Comparison of ENCODE assay signal across 8 cellular contexts in the genomic region with DNA sequence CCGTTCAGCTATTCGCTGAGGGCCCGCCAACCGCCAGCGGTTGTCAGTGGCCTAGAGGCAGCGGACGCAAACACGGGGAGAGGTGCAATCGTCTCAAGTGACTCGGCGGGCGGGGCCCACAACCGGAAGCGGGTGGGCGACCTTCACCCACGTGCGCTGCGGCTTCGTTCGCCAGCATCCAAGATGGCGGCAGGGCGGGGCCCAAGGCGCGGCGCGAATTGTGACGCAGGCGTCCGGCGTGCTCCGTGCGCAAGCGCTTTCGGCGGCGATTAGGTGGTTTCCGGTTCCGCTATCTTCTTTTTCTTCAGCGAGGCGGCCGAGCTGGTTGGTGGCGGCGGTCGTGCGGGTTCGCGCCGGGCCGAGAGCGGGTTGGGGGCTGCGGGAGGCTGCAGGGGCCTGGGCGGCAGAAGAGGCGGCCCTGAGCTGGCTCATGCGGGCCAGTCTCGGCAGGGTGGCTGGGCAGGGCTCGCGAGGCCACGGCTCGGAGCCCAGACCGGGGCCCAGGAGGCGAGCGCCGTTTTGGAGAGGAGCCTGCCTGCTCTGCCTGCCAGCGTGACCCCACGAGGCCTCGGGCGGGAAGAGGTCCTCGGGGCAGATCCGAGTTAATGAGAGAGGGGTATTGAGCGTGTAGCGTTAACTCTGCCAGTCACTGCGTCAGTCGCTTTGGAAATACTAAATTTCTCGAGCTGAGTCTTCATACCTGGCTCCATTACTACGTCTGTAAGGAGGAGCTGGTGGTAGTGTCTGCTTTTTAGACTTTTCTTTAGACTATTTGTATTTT. TPM values are rescaled to one million over a fixed set of nuclear protein-coding genes. Genes with fewer than 3 reads are reported as not detected.
A peak's percentile ranks its signal among the peaks of the same experiment; 100 is the strongest.
DNase-seq lines count a peak whose midpoint lies in the region; ATAC-seq and TF ChIP-seq lines count a peak whose summit lies in the region.

A gene (plus strand): TSS at position 294 of the 781 bp plus-strand sequence. CDS start 1,444 bp downstream, outside the sequence.

- H3K4me2 ChIP-seq in trophoblast cell (ENCODE audit: low read length): peak within 1 kb of the TSS; percentile 80

- H3K79me2 ChIP-seq in trophoblast cell (ENCODE audit: control insufficient read depth, insufficient read depth, low read length, poor library complexity): peaks cover 12% of the 10 kb centered on the region

- H3K79me1 ChIP-seq in trophoblast cell (ENCODE audit: low read length): peaks cover 3% of the 10 kb centered on the region

- no peaks in the 10 kb centered on the region for H3K27me3 ChIP-seq in trophoblast cell (ENCODE audit: insufficient read depth, low read length)
- no peaks in the 10 kb centered on the region for H3K27me3 ChIP-seq in transverse colon

- H3K9me3 ChIP-seq in trophoblast cell (ENCODE audit: insufficient read depth, low read depth, low read length): peaks cover 1% of the 10 kb centered on the region
- no peaks in the 10 kb centered on the region for H3K9me3 ChIP-seq in transverse colon

- H2BK120ac ChIP-seq in trophoblast cell (ENCODE audit: insufficient read depth, low read length, poor library complexity): peak within 1 kb of the TSS; percentile 59

- H2BK5ac ChIP-seq in trophoblast cell (ENCODE audit: low read depth, low read length, poor library complexity): peak within 1 kb of the TSS; percentile 78

- no peaks in the 10 kb centered on the region for H3K9me3 Mint-ChIP-seq in activated naive CD8-positive, alpha-beta T cell treated with anti-CD3 and anti-CD28 coated beads, Interleukin-2, amount 50 U/mL, for 24 hours

- in situ Hi-C loops in transverse colon (cut with MboI; ENCODE audit: low pct_ligation_motif_present in 1 of 4, low pct_unique_long_range_greater_than_20kb in 1 of 4, low sequenced_read_pairs in 3 of 4): no loop called here

- peak within 1 kb of the TSS; percentile 94 for H3K14ac ChIP-seq in trophoblast cell (ENCODE audit: low read length)

- H2BK12ac ChIP-seq in trophoblast cell (ENCODE audit: low read length): no peak within 1 kb of the TSS

- peak within 1 kb of the TSS; percentile 93 for H3K9ac ChIP-seq in trophoblast cell (ENCODE audit: low read length)

- peaks cover 43% of the 10 kb centered on the region for H3K4me1 Mint-ChIP-seq in activated naive CD8-positive, alpha-beta T cell treated with anti-CD3 and anti-CD28 coated beads, Interleukin-2, amount 50 U/mL, for 24 hours

- peak within 1 kb of the TSS; percentile 93 for H2AFZ ChIP-seq in trophoblast cell (ENCODE audit: insufficient read depth, low read length, poor library complexity)

- intact Hi-C loops in Right ventricle myocardium inferior (cut with DNase I): loop anchor here (1.0 to 5.0 kb wide), 3 partner anchors 49 to 348 kb away; a partner anchor contains a TSS
- intact Hi-C loops in transverse colon (cut with DNase I; ENCODE audit: low total_unique reads): no loop called here

- peaks cover 8 to 9% of the 10 kb centered on the region in 2 experiments for H3K4me1 ChIP-seq in trophoblast cell (ENCODE audit: control insufficient read depth in 1 of 2, insufficient read depth in 2 of 2, low read length in 2 of 2)
- peaks cover 9 to 25% (median 18%) of the 10 kb centered on the region in 4 donors for H3K4me1 ChIP-seq in transverse colon

- TF ChIP-seq POLR2A in transverse colon (IDR thresholded peaks at IDR 0.05): peak; percentile 95

- H2AK5ac ChIP-seq in trophoblast cell (ENCODE audit: low read length): peak within 1 kb of the TSS; percentile 67

- ATAC-seq in HG02759 (IDR thresholded peaks at IDR 0.05; ENCODE audit: unreplicated experiment) (peak; percentile 94), Right ventricle myocardium inferior (peak; percentile 96)
- peak; percentile 95 for ATAC-seq in activated naive CD8-positive, alpha-beta T cell treated with anti-CD3 and anti-CD28 coated beads, Interleukin-2, amount 50 U/mL, for 24 hours

- H3K27ac ChIP-seq in trophoblast cell (ENCODE audit: low read depth, low read length): peak within 1 kb of the TSS; percentile 73
- peak within 1 kb of the TSS; percentile 94 to 98 (median 96) for H3K27ac ChIP-seq in transverse colon

- peak within 1 kb of the TSS; percentile 95 for H3K4me3 Mint-ChIP-seq in activated naive CD8-positive, alpha-beta T cell treated with anti-CD3 and anti-CD28 coated beads, Interleukin-2, amount 50 U/mL, for 24 hours

- WGBS in trophoblast cell (ENCODE audit: extremely low coverage, insufficient coverage, insufficient read length): no CpG with 5 or more reads among the region's 75 CpGs
- WGBS in transverse colon (ENCODE audit: low coverage in 1 of 2), 2 donors: 0 to 1% methylated on average over 5 to 39 of the region's 75 CpGs

- peaks cover 69% of the 10 kb centered on the region for H3K36me3 Mint-ChIP-seq in activated naive CD8-positive, alpha-beta T cell treated with anti-CD3 and anti-CD28 coated beads, Interleukin-2, amount 50 U/mL, for 24 hours (ENCODE audit: low read depth)

- H3K23ac ChIP-seq in trophoblast cell (ENCODE audit: low read length): no peak within 1 kb of the TSS

- peak within 1 kb of the TSS; percentile 91 for H3K27ac Mint-ChIP-seq in activated naive CD8-positive, alpha-beta T cell treated with anti-CD3 and anti-CD28 coated beads, Interleukin-2, amount 50 U/mL, for 24 hours

- H3K4ac ChIP-seq in trophoblast cell (ENCODE audit: low read depth, low read length): peak within 1 kb of the TSS; percentile 99

- H4K91ac ChIP-seq in trophoblast cell (ENCODE audit: low read depth, low read length): peak within 1 kb of the TSS; percentile 83

- H3K18ac ChIP-seq in trophoblast cell (ENCODE audit: low read length): peak within 1 kb of the TSS; percentile 89

- peak within 1 kb of the TSS; percentile 68 for H4K12ac ChIP-seq in trophoblast cell (ENCODE audit: low read depth, low read length)

- H3K36me3 ChIP-seq in trophoblast cell (ENCODE audit: control insufficient read depth in 1 of 2, insufficient read depth in 2 of 2, low read length in 2 of 2): peaks cover 60 to 64% of the 10 kb centered on the region in 2 experiments
- peaks cover 0 to 43% (median 17%) of the 10 kb centered on the region in 4 donors for H3K36me3 ChIP-seq in transverse colon

- H3K4me3 ChIP-seq in GM12865 (ENCODE audit: low read depth, low read length) (peak within 1 kb of the TSS; percentile 100), trophoblast cell (ENCODE audit: low read depth, low read length) (peak within 1 kb of the TSS; percentile 99), transverse colon (peak within 1 kb of the TSS; percentile 80 to 97 (median 89))

- H4K8ac ChIP-seq in trophoblast cell (ENCODE audit: low read depth, low read length): peak within 1 kb of the TSS; percentile 76

- no peaks in the 10 kb centered on the region for H3K27me3 Mint-ChIP-seq in activated naive CD8-positive, alpha-beta T cell treated with anti-CD3 and anti-CD28 coated beads, Interleukin-2, amount 50 U/mL, for 24 hours

- TF ChIP-seq CTCF in GM12865 (IDR thresholded peaks at IDR 0.05; ENCODE audit: insufficient read depth, low read depth, low read length, missing control alignments) (no peak), transverse colon (IDR thresholded peaks at IDR 0.05) (peak in 1 of 5 experiments; percentile 29)

- peak; percentile 73 for TF ChIP-seq EP300 in transverse colon (IDR thresholded peaks at IDR 0.05; ENCODE audit: low read depth)

- peak; percentile 99 for DNase-seq in GM12865 (ENCODE audit: low read depth)
- peak; percentile 88 for DNase-seq in NCI-H1417 treated with DMSO at 0.1 percent for 48 hours (lab: John Stamatoyannopoulos, UW)
- peak; percentile 97 for DNase-seq in SW480 (ENCODE audit: low spot score)
- peak; percentile 99 for DNase-seq in activated naive CD8-positive, alpha-beta T cell treated with anti-CD3 and anti-CD28 coated beads, Interleukin-2, amount 50 U/mL, for 24 hours
- peak; percentile 98 for DNase-seq in Right ventricle myocardium inferior (ENCODE audit: missing footprints)
- peak; percentile 100 for DNase-seq in trophoblast cell
- DNase-seq in transverse colon: peak; percentile 99

RNA-seq across cellular contexts. Expression of the gene that starts here (rescaled TPM):
- total RNA-seq in Right ventricle myocardium inferior: 737 TPM
- 1,411 and 1,415 TPM in 2 replicates for polyA plus RNA-seq in trophoblast cell (2013)
- 100 to 1,000 TPM; 421 to 735 (median 566) TPM for total RNA-seq in transverse colon

Comparison
In these comparisons a context has a peak if more than half of its experiments do, and no peak if none do; other contexts are left out.
1. Peak in every context shown above with its lines: DNase-seq, ATAC-seq, H3K4me3 ChIP-seq and H3K27ac ChIP-seq.